In the genomic region with DNA sequence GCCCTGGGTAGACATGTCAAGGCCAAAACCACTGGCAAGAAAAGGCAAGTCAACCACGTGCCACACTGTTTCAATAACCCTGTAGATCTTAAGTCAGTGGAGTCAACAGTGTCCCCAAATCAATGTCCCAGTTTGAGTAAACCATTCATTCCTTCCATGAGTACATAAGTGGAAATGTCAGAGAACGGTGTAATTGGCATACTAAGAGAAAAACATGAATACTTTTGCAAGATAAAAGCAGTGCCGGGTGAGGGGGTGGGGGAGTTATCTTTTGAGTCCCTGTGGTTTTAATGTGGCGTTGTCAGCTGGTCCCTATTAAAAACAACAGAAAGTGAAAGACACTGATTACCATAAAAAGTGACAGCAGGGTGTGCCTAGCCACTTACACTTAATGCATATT, we compare ENCODE assay signal across 9 cellular contexts. TPM values are rescaled to one million over a fixed set of nuclear protein-coding genes. Genes with fewer than 3 reads are reported as not detected.
DNase-seq lines count a peak whose midpoint lies in the region; ATAC-seq and TF ChIP-seq lines count a peak whose summit lies in the region.
"Had no signal": no experiment of that assay in that cellular context is flagged by ENCODE, and none has a peak within 500 bp of the region (broad histone marks: within the 10 kb centered on the region; RNA-seq: fewer than 3 reads in every experiment).

No MANE protein-coding gene starts in this region.

- H3K27ac ChIP-seq in PC-9 = no peak overlapping the region
- H3K27ac ChIP-seq: cardiac muscle cell had no signal

- H3K27me3 Mint-ChIP-seq in activated T-cell treated with anti-CD3 and anti-CD28 coated beads, Interleukin-2, amount 50 U/mL, for 24 hours = no peaks in the 10 kb centered on the region

- TF ChIP-seq CTCF in PC-9 (conservative IDR thresholded peaks at IDR 0.05) = no peak

- intact Hi-C loops in PC-9 (cut with micrococcal nuclease; ENCODE audit: unreplicated experiment) (loop anchor here (5.0 kb wide), 2 partner anchors 662 to 1347 kb away; no protein-coding TSS in a partner anchor), Right ventricle myocardium superior (cut with DNase I) (loop anchor here (10.0 kb wide), 2 partner anchors 345 to 455 kb away; partner anchors contain the start of gene PTER)

- no peak overlapping the region for H3K4me2 ChIP-seq in PC-9

- no peaks in the 10 kb centered on the region for H3K79me2 ChIP-seq in PC-9 (ENCODE audit: low read depth)

- H3K36me3 Mint-ChIP-seq in activated T-cell treated with anti-CD3 and anti-CD28 coated beads, Interleukin-2, amount 50 U/mL, for 24 hours (ENCODE audit: low read depth) = peaks cover 50% of the 10 kb centered on the region

- peak overlapping the region; percentile 85 for H3K27ac Mint-ChIP-seq in activated T-cell treated with anti-CD3 and anti-CD28 coated beads, Interleukin-2, amount 50 U/mL, for 24 hours

- no peaks in the 10 kb centered on the region; the same call in 1 of the 2 replicates for H4K20me1 ChIP-seq in PC-9 (ENCODE audit: insufficient read depth)

- no peaks in the 10 kb centered on the region for H3K9me3 ChIP-seq in PC-9 (ENCODE audit: insufficient read depth, low read depth)

- no peaks in the 10 kb centered on the region for H3F3A ChIP-seq in PC-9 (ENCODE audit: insufficient read depth, low read depth)

- H3K4me3 Mint-ChIP-seq in activated T-cell treated with anti-CD3 and anti-CD28 coated beads, Interleukin-2, amount 50 U/mL, for 24 hours = no peak overlapping the region

- H2AFZ ChIP-seq in PC-9 = no peak overlapping the region

- no peaks in the 10 kb centered on the region for H3K36me3 ChIP-seq in PC-9 (ENCODE audit: low read depth)
- H3K36me3 ChIP-seq: cardiac muscle cell had no signal

- H3K9me3 Mint-ChIP-seq in activated T-cell treated with anti-CD3 and anti-CD28 coated beads, Interleukin-2, amount 50 U/mL, for 24 hours = no peaks in the 10 kb centered on the region

- H3K27me3 ChIP-seq in PC-9 (ENCODE audit: insufficient read depth, low read depth) = no peaks in the 10 kb centered on the region
- H3K27me3 ChIP-seq: cardiac muscle cell had no signal

- H3K9me2 ChIP-seq in PC-9 (ENCODE audit: insufficient read depth) = no peaks in the 10 kb centered on the region

- no peak overlapping the region for H3K4me3 ChIP-seq in PC-9
- H3K4me3 ChIP-seq: cardiac muscle cell had no signal

- no peaks in the 10 kb centered on the region for H3K4me1 ChIP-seq in PC-9 (replicated peaks; ENCODE audit: insufficient read depth)

- POLR2A ChIA-PET in PC-9 (lab: Charles Lee; ENCODE audit: unreplicated experiment) = no interaction called here

- ATAC-seq in GM19035 (IDR thresholded peaks at IDR 0.05; ENCODE audit: unreplicated experiment) = peak; percentile 76
- ATAC-seq in HG03095 (IDR thresholded peaks at IDR 0.05; ENCODE audit: unreplicated experiment) = peak; percentile 61
- ATAC-seq in Right ventricle myocardium superior (ENCODE audit: poor library complexity) = no peak

- peak; percentile 69 for DNase-seq in activated T-cell treated with anti-CD3 and anti-CD28 coated beads, Interleukin-2, amount 50 U/mL, for 24 hours
- DNase-seq in stimulated activated CD4-positive, alpha-beta T cell treated with anti-CD3 and anti-CD28 coated beads, TNF-alpha, amount 100 ng/mL, for 24 hours (ENCODE audit: low read depth in 3 of 3) = peak; percentile 43 to 75 (median 57)
- no peak for DNase-seq in DMS153 treated with DMSO at 0.1 percent for 48 hours (lab: John Stamatoyannopoulos, UW; ENCODE audit: unreplicated experiment)
- DNase-seq in NCI-H2171 (lab: John Stamatoyannopoulos, UW) = no peak
- no peak for DNase-seq in PC-9
- no peak for DNase-seq in Right ventricle myocardium superior

- peaks cover 43% of the 10 kb centered on the region for H3K4me1 Mint-ChIP-seq in activated T-cell treated with anti-CD3 and anti-CD28 coated beads, Interleukin-2, amount 50 U/mL, for 24 hours (ENCODE audit: low read depth)

- BruUV-seq in PC-9 (replicated peaks; lab: Mats Ljungman, UMichigan) = no TSS peak

- CTCF ChIA-PET in PC-9 (lab: Charles Lee) = no interaction called here

RNA-seq across cellular contexts. Expression of gene RSU1, which starts 37.8 kb away (rescaled TPM):
- total RNA-seq in PC-9 (2021) = 40.6 and 44.5 TPM in 2 replicates
- total RNA-seq in Right ventricle myocardium superior = 49.4 TPM

Comparison
In these comparisons a context has a peak if more than half of its experiments do, and no peak if none do; other contexts are left out.
1. DNase-seq: peak in activated T-cell treated with anti-CD3 and anti-CD28 coated beads, Interleukin-2, amount 50 U/mL, for 24 hours (single experiment) and stimulated activated CD4-positive, alpha-beta T cell treated with anti-CD3 and anti-CD28 coated beads, TNF-alpha, amount 100 ng/mL, for 24 hours (3 of 3); none in DMS153 treated with DMSO at 0.1 percent for 48 hours (single experiment), NCI-H2171 (single experiment), PC-9 (0 of 2) and Right ventricle myocardium superior (single experiment).